In the genomic region with DNA sequence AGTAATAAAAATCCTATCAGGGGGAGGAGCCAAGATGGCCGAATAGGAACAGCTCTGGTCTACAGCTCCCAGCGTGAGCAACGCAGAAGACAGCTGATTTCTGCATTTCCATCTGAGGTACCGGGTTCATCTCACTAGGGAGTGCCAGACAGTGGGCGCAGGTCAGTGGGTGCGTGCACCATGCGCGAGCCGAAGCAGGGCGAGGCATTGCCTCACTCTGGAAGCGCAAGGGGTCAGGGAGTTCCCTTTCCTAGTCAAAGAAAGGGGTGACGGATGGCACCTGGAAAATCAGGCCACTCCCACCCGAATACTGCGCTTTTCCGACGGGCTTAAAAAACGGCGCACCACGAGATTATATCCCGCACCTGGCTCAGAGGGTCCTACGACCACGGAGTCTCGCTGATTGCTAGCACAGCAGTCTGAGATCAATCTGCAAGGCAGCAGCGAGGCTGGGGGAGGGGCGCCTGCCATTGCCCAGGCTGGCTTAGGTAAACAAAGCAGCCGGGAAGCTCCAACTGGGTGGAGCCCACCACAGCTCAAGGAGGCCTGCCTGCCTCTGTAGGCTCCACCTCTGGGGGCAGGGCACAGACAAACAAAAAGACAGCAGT, we compare ENCODE assay signal across 3 cellular contexts. TPM values are rescaled to one million over a fixed set of nuclear protein-coding genes. Genes with fewer than 3 reads are reported as not detected.
"Had no signal": no experiment of that assay in that cellular context is flagged by ENCODE, and none has a peak within 500 bp of the region (broad histone marks: within the 10 kb centered on the region; RNA-seq: fewer than 3 reads in every experiment).

No MANE protein-coding gene starts in this region.

RNA-seq across cellular contexts. Expression of a gene that starts 33.8 kb away (rescaled TPM):
- total RNA-seq: H1, HFFc6 had no signal

RNA-seq across cellular contexts. Expression of a gene that starts 57.6 kb away (rescaled TPM):
- total RNA-seq: GM23338, H1 had no signal
